ENCODE assay signal across 20 cellular contexts in genomic region chr9:120659209-120659608, GRCh38.
"Had no signal": no experiment of that assay in that cellular context is flagged by ENCODE, and none has a peak within 500 bp of the region (broad histone marks: within the 10 kb centered on the region; RNA-seq: fewer than 3 reads in every experiment).

No MANE protein-coding gene starts in this region.

- H3K27me3 Mint-ChIP-seq: naive thymus-derived CD4-positive, alpha-beta T cell; stimulated activated naive B cell treated with anti-CD40 and anti-IgM and Interleukin-4, amounts not matched to agents 10 μg/mL and 1 μg/mL and 100 μg/mL, for 72 hours had no signal

- H3K9me3 Mint-ChIP-seq: naive thymus-derived CD4-positive, alpha-beta T cell; nephron progenitor cell; stimulated activated naive B cell treated with anti-CD40 and anti-IgM and Interleukin-4, amounts not matched to agents 10 μg/mL and 1 μg/mL and 100 μg/mL, for 72 hours had no signal

- H3K27ac ChIP-seq: heart left ventricle, right atrium auricular region, sigmoid colon, skin epidermis, stomach, thoracic aorta, transverse colon had no signal

- H3K4me3 ChIP-seq: heart left ventricle, right atrium auricular region, sigmoid colon, skin epidermis, stomach, thoracic aorta, transverse colon had no signal

- DNase-seq: effector memory CD4-positive, alpha-beta T cell; heart left ventricle; hypothalamus; kidney glomerular epithelial cell; mammary epithelial cell; naive thymus-derived CD4-positive, alpha-beta T cell; nephron progenitor cell; posterior cingulate gyrus; sigmoid colon; stimulated activated CD4-positive, alpha-beta T cell treated with anti-CD3 and anti-CD28 coated beads, Interleukin-2, amount 100 ng/mL, for 24 hours; stimulated activated CD4-positive, alpha-beta T cell treated with anti-CD3 and anti-CD28 coated beads, Interleukin-4, amount 100 ng/mL, for 4 hours; stimulated activated naive B cell treated with anti-CD40 and anti-IgM and Interleukin-4, amounts not matched to agents 10 μg/mL and 1 μg/mL and 100 μg/mL, for 72 hours; stomach; substantia nigra; transverse colon had no signal

- ATAC-seq: esophagus mucosa; heart left ventricle; left lobe of liver; naive thymus-derived CD4-positive, alpha-beta T cell; stimulated activated naive B cell treated with anti-CD40 and anti-IgM and Interleukin-4, amounts not matched to agents 10 μg/mL and 1 μg/mL and 100 μg/mL, for 72 hours had no signal

- H3K9me3 ChIP-seq: heart left ventricle, right atrium auricular region, sigmoid colon, stomach, thoracic aorta, transverse colon had no signal

- H3K36me3 ChIP-seq: heart left ventricle, right atrium auricular region, sigmoid colon, stomach, thoracic aorta had no signal

- H3K27ac Mint-ChIP-seq: nephron progenitor cell; stimulated activated naive B cell treated with anti-CD40 and anti-IgM and Interleukin-4, amounts not matched to agents 10 μg/mL and 1 μg/mL and 100 μg/mL, for 72 hours had no signal

- H3K36me3 Mint-ChIP-seq: stimulated activated naive B cell treated with anti-CD40 and anti-IgM and Interleukin-4, amounts not matched to agents 10 μg/mL and 1 μg/mL and 100 μg/mL, for 72 hours had no signal

- H3K4me3 Mint-ChIP-seq: naive thymus-derived CD4-positive, alpha-beta T cell; nephron progenitor cell; stimulated activated naive B cell treated with anti-CD40 and anti-IgM and Interleukin-4, amounts not matched to agents 10 μg/mL and 1 μg/mL and 100 μg/mL, for 72 hours had no signal

- H3K27me3 ChIP-seq: heart left ventricle, right atrium auricular region, sigmoid colon, stomach, transverse colon had no signal
